ENCODE assay signal across 21 cellular contexts in genomic region chr10:83562381-83562780, GRCh38.
"Had no signal": no experiment of that assay in that cellular context is flagged by ENCODE, and none has a peak within 500 bp of the region (broad histone marks: within the 10 kb centered on the region; RNA-seq: fewer than 3 reads in every experiment).

No MANE protein-coding gene starts in this region.

- ATAC-seq: left colon; mucosa of descending colon; natural killer cell; stimulated activated memory B cell treated with anti-CD40 and anti-IgM and Interleukin-4, amounts not matched to agents 10 μg/mL and 1 μg/mL and 100 μg/mL, for 72 hours had no signal

- H3K27ac Mint-ChIP-seq: activated naive CD4-positive, alpha-beta T cell treated with anti-CD3 and anti-CD28 coated beads, Interleukin-2, amount 50 U/mL, for 24 hours; immature natural killer cell; natural killer cell; stimulated activated memory B cell treated with anti-CD40 and anti-IgM and Interleukin-4, amounts not matched to agents 10 μg/mL and 1 μg/mL and 100 μg/mL, for 72 hours; T-helper 1 cell treated with Interleukin-12 subunit alpha and Interleukin-12 subunit beta and Interleukin-4 antibody, amounts not matched to agents 30 μg/mL and 1 μg/mL, for 36 hours had no signal

- H3K4me1 ChIP-seq: prostate gland, right lobe of liver, spleen, tibial artery had no signal

- H3K9me3 ChIP-seq: mucosa of descending colon, prostate gland, right lobe of liver, tibial artery had no signal

- H3K4me3 Mint-ChIP-seq: activated naive CD4-positive, alpha-beta T cell treated with anti-CD3 and anti-CD28 coated beads, Interleukin-2, amount 50 U/mL, for 24 hours; immature natural killer cell; natural killer cell; stimulated activated memory B cell treated with anti-CD40 and anti-IgM and Interleukin-4, amounts not matched to agents 10 μg/mL and 1 μg/mL and 100 μg/mL, for 72 hours; T-helper 1 cell treated with Interleukin-12 subunit alpha and Interleukin-12 subunit beta and Interleukin-4 antibody, amounts not matched to agents 30 μg/mL and 1 μg/mL, for 36 hours had no signal

- H3K27me3 Mint-ChIP-seq: activated naive CD4-positive, alpha-beta T cell treated with anti-CD3 and anti-CD28 coated beads, Interleukin-2, amount 50 U/mL, for 24 hours; stimulated activated memory B cell treated with anti-CD40 and anti-IgM and Interleukin-4, amounts not matched to agents 10 μg/mL and 1 μg/mL and 100 μg/mL, for 72 hours had no signal

- DNase-seq: activated CD4-positive, alpha-beta T cell treated with anti-CD3 and anti-CD28 coated beads, Interleukin-2, amount 50 U/mL, for 1 hour; activated CD4-positive, CD25-positive, alpha-beta regulatory T cell; activated T-cell treated with anti-CD3 and anti-CD28 coated beads, Interleukin-2, amount 50 U/mL, for 1 hour; central memory CD4-positive, alpha-beta T cell; effector CD8-positive, alpha-beta T cell; hippocampal formation; immature natural killer cell; left colon; mammary epithelial cell; mucosa of descending colon; natural killer cell; occipital lobe; right lobe of liver; spleen; stimulated activated CD4-positive, alpha-beta T cell treated with anti-CD3 and anti-CD28 coated beads, Interleukin-1b, Interleukin-23, amount 100 ng/mL, for 48 hours; tibial artery had no signal

- H3K36me3 Mint-ChIP-seq: activated naive CD4-positive, alpha-beta T cell treated with anti-CD3 and anti-CD28 coated beads, Interleukin-2, amount 50 U/mL, for 24 hours; natural killer cell; stimulated activated memory B cell treated with anti-CD40 and anti-IgM and Interleukin-4, amounts not matched to agents 10 μg/mL and 1 μg/mL and 100 μg/mL, for 72 hours had no signal

- H3K9me3 Mint-ChIP-seq: activated naive CD4-positive, alpha-beta T cell treated with anti-CD3 and anti-CD28 coated beads, Interleukin-2, amount 50 U/mL, for 24 hours; stimulated activated memory B cell treated with anti-CD40 and anti-IgM and Interleukin-4, amounts not matched to agents 10 μg/mL and 1 μg/mL and 100 μg/mL, for 72 hours had no signal

- H3K4me3 ChIP-seq: coronary artery, mucosa of descending colon, prostate gland, right lobe of liver, spleen, tibial artery had no signal

- H3K27ac ChIP-seq: coronary artery, prostate gland, right lobe of liver, spleen, tibial artery had no signal

- H3K4me1 Mint-ChIP-seq: activated naive CD4-positive, alpha-beta T cell treated with anti-CD3 and anti-CD28 coated beads, Interleukin-2, amount 50 U/mL, for 24 hours; immature natural killer cell; natural killer cell; stimulated activated memory B cell treated with anti-CD40 and anti-IgM and Interleukin-4, amounts not matched to agents 10 μg/mL and 1 μg/mL and 100 μg/mL, for 72 hours had no signal

- H3K36me3 ChIP-seq: prostate gland, right lobe of liver, spleen, tibial artery had no signal

- H3K27me3 ChIP-seq: right lobe of liver, spleen, tibial artery had no signal
